9 cellular contexts compared by ENCODE assay signal in genomic region chr5:142472306-142472951, GRCh38.
DNase-seq lines count a peak whose midpoint lies in the region; ATAC-seq and TF ChIP-seq lines count a peak whose summit lies in the region.
"Had no signal": no experiment of that assay in that cellular context is flagged by ENCODE, and none has a peak within 500 bp of the region (broad histone marks: within the 10 kb centered on the region; RNA-seq: fewer than 3 reads in every experiment).

No MANE protein-coding gene starts in this region.

- H3K56ac ChIP-seq in H9 (ENCODE audit: insufficient read length, low read depth, low read length) = no peak overlapping the region

- peak; percentile 29 for DNase-seq in HT-29 (ENCODE audit: low spot score)
- DNase-seq in activated CD4-positive, alpha-beta memory T cell treated with anti-CD3 and anti-CD28 coated beads, Interleukin-2, amount 10 ng/mL, durations not matched to agents 7 days and 5 days = peak; percentile 77
- DNase-seq in fibroblast of peridontal ligament (ENCODE audit: extremely low read depth) = peak; percentile 37
- peak; percentile 11 to 27 for DNase-seq in stimulated activated CD8-positive, alpha-beta memory T cell treated with anti-CD3 and anti-CD28 coated beads, Interleukin-4, amount 100 ng/mL, for 4 hours (ENCODE audit: low read depth in 2 of 2, low spot score in 1 of 2)
- DNase-seq in NCI-H510A (lab: John Stamatoyannopoulos, UW) = no peak
- DNase-seq in H9 = no peak
- DNase-seq in sciatic nerve (ENCODE audit: low spot score) = no peak
- DNase-seq: KBM-7 had no signal

- H2BK5ac ChIP-seq in H9 (ENCODE audit: insufficient read length, low read length) = no peak overlapping the region

- no peak overlapping the region for H3K4me3 Mint-ChIP-seq in activated CD4-positive, alpha-beta memory T cell treated with anti-CD3 and anti-CD28 coated beads, Interleukin-2, amount 10 ng/mL, durations not matched to agents 7 days and 5 days
- H3K4me3 Mint-ChIP-seq in H9 = no peak overlapping the region

- no peak overlapping the region for H2BK12ac ChIP-seq in H9 (ENCODE audit: insufficient read length, low read depth, low read length)

- no peaks in the 10 kb centered on the region for H3K79me2 ChIP-seq in H9 (ENCODE audit: insufficient read depth, low read length)

- no peak overlapping the region for H3K23ac ChIP-seq in H9 (ENCODE audit: insufficient read length, low read depth, low read length)

- H3K79me1 ChIP-seq in H9 (ENCODE audit: insufficient read depth, low read depth, low read length, poor library complexity, severe bottlenecking) = no peaks in the 10 kb centered on the region

- H3K9ac ChIP-seq in H9 (ENCODE audit: extremely low read depth, insufficient read length, low read length) = no peak overlapping the region

- H3K36me3 Mint-ChIP-seq in activated CD4-positive, alpha-beta memory T cell treated with anti-CD3 and anti-CD28 coated beads, Interleukin-2, amount 10 ng/mL, durations not matched to agents 7 days and 5 days (ENCODE audit: low read depth) = no peaks in the 10 kb centered on the region
- H3K36me3 Mint-ChIP-seq in H9 (ENCODE audit: insufficient read depth in 1 of 3, low read depth in 3 of 3) = peaks cover 2 to 5% (median 5%) of the 10 kb centered on the region in 3 experiments; a peak in 4 of 7 replicates

- no peak for TF ChIP-seq CTCF in H9 (conservative IDR thresholded peaks at IDR 0.05)

- no peak overlapping the region for H2AK5ac ChIP-seq in H9 (ENCODE audit: insufficient read length, low read length)

- POLR2A ChIA-PET in activated CD4-positive, alpha-beta memory T cell treated with anti-CD3 and anti-CD28 coated beads, Interleukin-2, amount 10 ng/mL, durations not matched to agents 7 days and 5 days (lab: Charles Lee) = interaction anchor here (0.7 to 1.2 kb wide), 5 partner anchors 36 to 503 kb away, joined by 3 to 4 read pairs (median 3); partner anchors contain the start of gene SPRY4

- CTCF ChIA-PET in activated CD4-positive, alpha-beta memory T cell treated with anti-CD3 and anti-CD28 coated beads, Interleukin-2, amount 10 ng/mL, durations not matched to agents 7 days and 5 days (lab: Charles Lee) = no interaction called here

- no peaks in the 10 kb centered on the region for H4K20me1 ChIP-seq in H9 (ENCODE audit: control insufficient read depth, insufficient read depth, insufficient read length)

- no peak overlapping the region for H4K5ac ChIP-seq in H9 (ENCODE audit: insufficient read length, low read depth, low read length)

- intact Hi-C loops in sciatic nerve (cut with DNase I) = no loop called here

- H3K18ac ChIP-seq in H9 (ENCODE audit: insufficient read length, low read depth, low read length) = no peak overlapping the region

- H3K27ac Mint-ChIP-seq in activated CD4-positive, alpha-beta memory T cell treated with anti-CD3 and anti-CD28 coated beads, Interleukin-2, amount 10 ng/mL, durations not matched to agents 7 days and 5 days = peak overlapping the region; percentile 83
- H3K27ac Mint-ChIP-seq in H9 = no peak overlapping the region

- no peak overlapping the region for H2BK20ac ChIP-seq in H9 (ENCODE audit: low read depth, low read length, poor library complexity, severe bottlenecking)

- H3K4me2 ChIP-seq in H9 (ENCODE audit: insufficient read depth, insufficient read length, low read length) = no peak overlapping the region

- H3K4ac ChIP-seq in H9 (ENCODE audit: low read depth, low read length) = no peak overlapping the region

- no peak overlapping the region for H3K27ac ChIP-seq in H9 (ENCODE audit: insufficient read length, low read depth, low read length)

- no peaks in the 10 kb centered on the region for H3K27me3 Mint-ChIP-seq in activated CD4-positive, alpha-beta memory T cell treated with anti-CD3 and anti-CD28 coated beads, Interleukin-2, amount 10 ng/mL, durations not matched to agents 7 days and 5 days
- no peaks in the 10 kb centered on the region for H3K27me3 Mint-ChIP-seq in H9 (ENCODE audit: low read depth)

- H4K8ac ChIP-seq in H9 (replicated peaks; ENCODE audit: insufficient read length, low read depth, low read length) = no peak overlapping the region

- H3T11ph ChIP-seq in H9 (ENCODE audit: low read length) = no peak overlapping the region

- no peaks in the 10 kb centered on the region for H3K23me2 ChIP-seq in H9 (ENCODE audit: insufficient read length, low read depth, low read length, poor library complexity, severe bottlenecking)

- H4K91ac ChIP-seq in H9 (ENCODE audit: insufficient read length, low read depth, low read length) = no peak overlapping the region

- no peak overlapping the region for H3K14ac ChIP-seq in H9 (ENCODE audit: insufficient read depth, low read length)

- peaks cover 21% of the 10 kb centered on the region for H3K4me1 Mint-ChIP-seq in activated CD4-positive, alpha-beta memory T cell treated with anti-CD3 and anti-CD28 coated beads, Interleukin-2, amount 10 ng/mL, durations not matched to agents 7 days and 5 days
- peaks cover 24 to 27% of the 10 kb centered on the region in 2 experiments for H3K4me1 Mint-ChIP-seq in H9

- H3K27me3 ChIP-seq in H9 (ENCODE audit: insufficient read depth, low read length) = no peaks in the 10 kb centered on the region

- peaks cover 6% of the 10 kb centered on the region; the same call in 1 of the 2 replicates for H3K4me1 ChIP-seq in H9 (ENCODE audit: insufficient read depth, low read length)

- no peak overlapping the region for H2BK15ac ChIP-seq in H9 (ENCODE audit: low read depth, low read length)

- WGBS in H9 (ENCODE audit: extremely low coverage, insufficient read length, low lambda C conversion rate) = no CpG with 5 or more reads among the region's 7 CpGs

- no peak overlapping the region for H2BK120ac ChIP-seq in H9 (ENCODE audit: low read depth, low read length, poor library complexity, severe bottlenecking)

- no peak for ATAC-seq in HG03108 (IDR thresholded peaks at IDR 0.05; ENCODE audit: unreplicated experiment)
- no peak for ATAC-seq in sciatic nerve

- no peaks in the 10 kb centered on the region for H3K9me3 ChIP-seq in H9 (ENCODE audit: control insufficient read depth, low read depth, low read length)

- H2AFZ ChIP-seq in H9 (ENCODE audit: low read length) = no peak overlapping the region

- H3K9me3 Mint-ChIP-seq in activated CD4-positive, alpha-beta memory T cell treated with anti-CD3 and anti-CD28 coated beads, Interleukin-2, amount 10 ng/mL, durations not matched to agents 7 days and 5 days = no peaks in the 10 kb centered on the region
- H3K9me3 Mint-ChIP-seq in H9 = peaks cover 4 to 6% of the 10 kb centered on the region in 2 experiments; a peak in 4 of 5 replicates

Comparison
In these comparisons a context has a peak if more than half of its experiments do, and no peak if none do; other contexts are left out.
1. DNase-seq: peak in HT-29 (single experiment), activated CD4-positive, alpha-beta memory T cell treated with anti-CD3 and anti-CD28 coated beads, Interleukin-2, amount 10 ng/mL, durations not matched to agents 7 days and 5 days (single experiment), fibroblast of peridontal ligament (single experiment) and stimulated activated CD8-positive, alpha-beta memory T cell treated with anti-CD3 and anti-CD28 coated beads, Interleukin-4, amount 100 ng/mL, for 4 hours (2 of 2); none in NCI-H510A (single experiment), H9 (single experiment) and sciatic nerve (single experiment).